24 cellular contexts compared by ENCODE assay signal in the genomic region with DNA sequence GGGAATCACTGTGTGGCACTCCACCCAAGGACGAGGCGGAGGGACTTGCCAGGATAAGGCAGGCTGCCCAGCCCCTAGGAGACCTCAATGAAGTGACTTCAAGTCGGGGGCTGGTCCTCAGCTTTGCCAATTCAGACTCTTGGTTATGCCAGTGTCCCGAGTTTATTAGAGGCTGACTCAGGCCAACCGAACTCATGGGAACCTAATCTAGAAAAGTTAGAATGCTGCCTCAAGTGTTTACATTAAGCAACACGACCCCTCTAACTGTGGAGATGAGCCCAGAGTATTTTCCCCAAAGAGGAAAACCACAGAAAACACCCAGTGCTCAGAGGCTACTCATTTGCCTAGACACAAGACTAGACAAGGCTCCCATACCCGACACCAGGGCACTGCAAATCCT. TPM values are rescaled to one million over a fixed set of nuclear protein-coding genes. Genes with fewer than 3 reads are reported as not detected.
A peak's percentile ranks its signal among the peaks of the same experiment; 100 is the strongest.
DNase-seq lines count a peak whose midpoint lies in the region; ATAC-seq, FAIRE-seq and TF ChIP-seq lines count a peak whose summit lies in the region.
"Had no signal": no experiment of that assay in that cellular context is flagged by ENCODE, and none has a peak within 500 bp of the region (broad histone marks: within the 10 kb centered on the region; RNA-seq: fewer than 3 reads in every experiment).

No MANE protein-coding gene starts in this region.

- H3K9ac ChIP-seq in mesenchymal stem cell (ENCODE audit: low read length) (no peak overlapping the region), kidney (ENCODE audit: low read length in 2 of 2) (no peak overlapping the region)

- no peak overlapping the region for H2BK5ac ChIP-seq in mesenchymal stem cell (ENCODE audit: low read depth, low read length, poor library complexity, severe bottlenecking)

- H3K36me3 Mint-ChIP-seq in CD14-positive monocyte = peaks cover 0 to 4% of the 10 kb centered on the region in 2 donors

- no peak overlapping the region for H4K91ac ChIP-seq in mesenchymal stem cell (ENCODE audit: low read length)

- H3K4me2 ChIP-seq in mesenchymal stem cell (ENCODE audit: low read length, poor library complexity, severe bottlenecking) = no peak overlapping the region

- no peaks in the 10 kb centered on the region for H3K79me1 ChIP-seq in mesenchymal stem cell (replicated peaks; ENCODE audit: low read length, poor library complexity, severe bottlenecking)

- peaks cover 0 to 16% (median 7%) of the 10 kb centered on the region in 7 donors for H3K9me3 Mint-ChIP-seq in CD14-positive monocyte

- H3K27ac Mint-ChIP-seq in CD14-positive monocyte = no peak overlapping the region
- H3K27ac Mint-ChIP-seq: B cell; CD4-positive, alpha-beta T cell; H9; IgD-negative memory B cell had no signal

- H3K14ac ChIP-seq in mesenchymal stem cell (ENCODE audit: low read length in 2 of 2) = no peak overlapping the region

- peaks cover 10% of the 10 kb centered on the region for H3K4me1 ChIP-seq in mesenchymal stem cell (ENCODE audit: control insufficient read depth, insufficient read depth, low read depth, low read length)
- H3K4me1 ChIP-seq in kidney (ENCODE audit: control insufficient read depth in 1 of 2, insufficient read depth in 1 of 2, low read depth in 1 of 2, low read length in 2 of 2) = peaks cover 4 to 5% of the 10 kb centered on the region in 2 donors
- H3K4me1 ChIP-seq: Caco-2, SJCRH30 had no signal

- H2AK5ac ChIP-seq in mesenchymal stem cell (ENCODE audit: low read length, severe bottlenecking) = no peak overlapping the region

- H3K9me3 ChIP-seq in mesenchymal stem cell (ENCODE audit: control insufficient read depth, low read length) = no peaks in the 10 kb centered on the region
- H3K9me3 ChIP-seq in kidney (ENCODE audit: control insufficient read depth in 1 of 2, low read length in 2 of 2) = no peaks in the 10 kb centered on the region
- H3K9me3 ChIP-seq: Caco-2, SJCRH30 had no signal

- ATAC-seq in GM21529 (IDR thresholded peaks at IDR 0.05; ENCODE audit: unreplicated experiment) = no peak

- peaks cover 0 to 7% of the 10 kb centered on the region in 2 experiments for H3K27me3 ChIP-seq in mesenchymal stem cell (ENCODE audit: control insufficient read depth in 1 of 2, insufficient read depth in 1 of 2, low read length in 2 of 2)

- H3K27ac ChIP-seq in mesenchymal stem cell (ENCODE audit: low read length, poor library complexity, severe bottlenecking) (no peak overlapping the region), kidney (ENCODE audit: low read depth in 2 of 2, low read length in 2 of 2) (no peak overlapping the region)
- H3K27ac ChIP-seq: SJCRH30 had no signal

- no peak overlapping the region for H4K8ac ChIP-seq in mesenchymal stem cell (ENCODE audit: low read length)

- intact Hi-C loops in kidney (cut with DNase I) = no loop called here
- intact Hi-C loops in CD14-positive monocyte (cut with micrococcal nuclease) = no loop called here

- no peak overlapping the region for H3K18ac ChIP-seq in mesenchymal stem cell (ENCODE audit: low read depth in 1 of 2, low read length in 2 of 2)

- no peak for FAIRE-seq in kidney (lab: Jason Lieb, UNC)
- FAIRE-seq: GM12892, GM18507 had no signal

- H3K4me3 Mint-ChIP-seq in CD14-positive monocyte = peak overlapping the region in 1 of 2 donors; percentile 60
- H3K4me3 Mint-ChIP-seq: B cell; CD4-positive, alpha-beta T cell; IgD-negative memory B cell had no signal

- peak; percentile 62 for DNase-seq in EH (ENCODE audit: low read depth)
- peak; percentile 35 for DNase-seq in T1000 (lab: John Stamatoyannopoulos, UW)
- DNase-seq in fibroblast of mammary gland (ENCODE audit: low read depth) = peak; percentile 24
- peak; percentile 79 for DNase-seq in mesenchymal stem cell
- DNase-seq in kidney = no peak
- no peak for DNase-seq in CD14-positive monocyte (ENCODE audit: low spot score)
- DNase-seq in NOMO-1 (lab: John Stamatoyannopoulos, UW; ENCODE audit: unreplicated experiment in 2 of 2) = no peak
- DNase-seq: 8988T; Caco-2; CD4-positive, alpha-beta T cell; H9; Kasumi-1; MM.1S; NCI-H1092; NCI-H1436 treated with DMSO at 0.1 percent for 48 hours; NCI-H2029; NCI-H345; SJCRH30 had no signal

- peaks cover 58 to 76% (median 59%) of the 10 kb centered on the region in 3 donors for H3K27me3 Mint-ChIP-seq in CD14-positive monocyte (ENCODE audit: low read depth in 3 of 3)

- no peak overlapping the region for H2AFZ ChIP-seq in mesenchymal stem cell (ENCODE audit: low read depth, low read length)

- TF ChIP-seq CTCF in fibroblast of mammary gland (conservative IDR thresholded peaks at IDR 0.05; ENCODE audit: control insufficient read depth, insufficient read depth, low read depth, low read length) = no peak
- TF ChIP-seq CTCF in kidney (IDR thresholded peaks at IDR 0.05; ENCODE audit: borderline replicate concordance, extremely low read depth, insufficient read depth) = no peak
- no peak for TF ChIP-seq CTCF in CD14-positive monocyte (IDR thresholded peaks at IDR 0.05)

- WGBS in mesenchymal stem cell = 62% methylated on average over 7 of the region's 7 CpGs

- H3K36me3 ChIP-seq in mesenchymal stem cell (ENCODE audit: control insufficient read depth in 1 of 2, insufficient read depth in 2 of 2, low read depth in 1 of 2, low read length in 2 of 2) = no peaks in the 10 kb centered on the region
- H3K36me3 ChIP-seq in kidney (ENCODE audit: control insufficient read depth in 1 of 2, insufficient read depth in 2 of 2, low read length in 2 of 2) = no peaks in the 10 kb centered on the region
- H3K36me3 ChIP-seq: SJCRH30 had no signal

- no peak overlapping the region for H3K23ac ChIP-seq in mesenchymal stem cell (ENCODE audit: low read length in 2 of 2)

- no peak overlapping the region for H3K4ac ChIP-seq in mesenchymal stem cell (ENCODE audit: low read depth in 1 of 2, low read length in 2 of 2)

- H2BK12ac ChIP-seq in mesenchymal stem cell (ENCODE audit: low read length in 2 of 2) = no peak overlapping the region

- no peak overlapping the region for H2BK120ac ChIP-seq in mesenchymal stem cell (ENCODE audit: low read depth, low read length)

- peaks cover 11% of the 10 kb centered on the region for H3K4me1 Mint-ChIP-seq in CD14-positive monocyte

- H3K4me3 ChIP-seq in fibroblast of mammary gland (ENCODE audit: control insufficient read depth, low read depth, low read length) (no peak overlapping the region), mesenchymal stem cell (ENCODE audit: insufficient read depth in 1 of 2, low read depth in 1 of 2, low read length in 2 of 2) (no peak overlapping the region), kidney (ENCODE audit: low read length in 2 of 2) (no peak overlapping the region)
- H3K4me3 ChIP-seq: SJCRH30 had no signal

- H2BK15ac ChIP-seq in mesenchymal stem cell (ENCODE audit: low read depth, poor library complexity, severe bottlenecking) = no peak overlapping the region

RNA-seq across cellular contexts. Expression of a gene that starts 1.1 kb away (rescaled TPM):
- polyA plus RNA-seq in mesenchymal stem cell (2013, experiment 1 of 2) = 0.73 TPM
- polyA plus RNA-seq in mesenchymal stem cell (2013, experiment 2 of 2) = 1.1 TPM
- total RNA-seq in kidney = 1.4 TPM
- polyA plus RNA-seq in kidney (ENCODE audit: insufficient read depth, low read depth, low replicate concordance) (not detected), CD14-positive monocyte (not detected)
- total RNA-seq: CD4-positive, alpha-beta T cell; HT-29; SJCRH30 had no signal
- polyA plus RNA-seq: IgD-negative memory B cell had no signal

Comparison
In these comparisons a context has a peak if more than half of its experiments do, and no peak if none do; other contexts are left out.
1. DNase-seq: peak in EH (single experiment), T1000 (single experiment), fibroblast of mammary gland (single experiment) and mesenchymal stem cell (single experiment); none in kidney (single experiment), CD14-positive monocyte (single experiment) and NOMO-1 (0 of 2).